Comparison of ENCODE assay signal across 8 cellular contexts in genomic region chr2:20097889-20098714, GRCh38. TPM values are rescaled to one million over a fixed set of nuclear protein-coding genes. Genes with fewer than 3 reads are reported as not detected.
DNase-seq lines count a peak whose midpoint lies in the region; ATAC-seq, FAIRE-seq and TF ChIP-seq lines count a peak whose summit lies in the region.

No MANE protein-coding gene starts in this region.

- no peak overlapping the region for H3K27ac Mint-ChIP-seq in activated naive CD8-positive, alpha-beta T cell treated with anti-CD3 and anti-CD28 coated beads, Interleukin-2, amount 50 U/mL, for 24 hours

- peak; percentile 43 for TF ChIP-seq CTCF in SU-DHL-6 (IDR thresholded peaks at IDR 0.05; ENCODE audit: insufficient read depth, low read length, poor library complexity, severe bottlenecking)

- H3K4me3 ChIP-seq in SU-DHL-6 (ENCODE audit: insufficient read depth, low read length, poor library complexity, severe bottlenecking): no peak overlapping the region

- TF ChIP-seq POLR2A in GM12891 (IDR thresholded peaks at IDR 0.05; ENCODE audit: low read depth, low read length): no peak

- H3K79me2 ChIP-seq in SU-DHL-6 (ENCODE audit: insufficient read depth, low read length): no peaks in the 10 kb centered on the region

- peak; percentile 88 for FAIRE-seq in GM12891 (lab: Jason Lieb, UNC)

- H3K36me3 Mint-ChIP-seq in activated naive CD8-positive, alpha-beta T cell treated with anti-CD3 and anti-CD28 coated beads, Interleukin-2, amount 50 U/mL, for 24 hours (ENCODE audit: low read depth): no peaks in the 10 kb centered on the region

- H3K27me3 Mint-ChIP-seq in activated naive CD8-positive, alpha-beta T cell treated with anti-CD3 and anti-CD28 coated beads, Interleukin-2, amount 50 U/mL, for 24 hours: peaks cover 12% of the 10 kb centered on the region

- H3K9ac ChIP-seq in SU-DHL-6 (ENCODE audit: low read length): no peak overlapping the region

- H3K36me3 ChIP-seq in SU-DHL-6 (ENCODE audit: low read length): no peaks in the 10 kb centered on the region

- no peaks in the 10 kb centered on the region for H3K4me1 Mint-ChIP-seq in activated naive CD8-positive, alpha-beta T cell treated with anti-CD3 and anti-CD28 coated beads, Interleukin-2, amount 50 U/mL, for 24 hours

- H3K4me3 Mint-ChIP-seq in activated naive CD8-positive, alpha-beta T cell treated with anti-CD3 and anti-CD28 coated beads, Interleukin-2, amount 50 U/mL, for 24 hours: no peak overlapping the region

- H3K9me2 ChIP-seq in SU-DHL-6 (replicated peaks; ENCODE audit: insufficient read depth, low read length): no peaks in the 10 kb centered on the region

- H2AFZ ChIP-seq in SU-DHL-6 (ENCODE audit: low read depth, low read length, severe bottlenecking): no peak overlapping the region

- H3K27ac ChIP-seq in SU-DHL-6 (ENCODE audit: low read depth, low read length): no peak overlapping the region

- peak; percentile 85 for DNase-seq in GM12891 (ENCODE audit: insufficient read length, low spot score)
- peak; percentile 83 to 94 (median 92) for DNase-seq in NCI-H1417 (lab: John Stamatoyannopoulos, UW)
- peak; percentile 78 for DNase-seq in activated naive CD8-positive, alpha-beta T cell treated with anti-CD3 and anti-CD28 coated beads, Interleukin-2, amount 50 U/mL, for 24 hours
- peak; percentile 84 for DNase-seq in left cardiac atrium
- DNase-seq in renal cortical epithelial cell (ENCODE audit: low read depth): peak; percentile 81

- no peaks in the 10 kb centered on the region for H3K27me3 ChIP-seq in SU-DHL-6 (ENCODE audit: low read length)

- H3K4me2 ChIP-seq in SU-DHL-6 (ENCODE audit: low read depth, low read length, poor library complexity, severe bottlenecking): no peak overlapping the region

- no peaks in the 10 kb centered on the region for H4K20me1 ChIP-seq in SU-DHL-6 (ENCODE audit: low read depth, low read length)

- intact Hi-C loops in left cardiac atrium (cut with DNase I): loop anchor here in 1 of 2 donors (1.0 to 5.0 kb wide), 2 partner anchors 83 to 141 kb away; no protein-coding TSS in a partner anchor

- H3K9me3 Mint-ChIP-seq in activated naive CD8-positive, alpha-beta T cell treated with anti-CD3 and anti-CD28 coated beads, Interleukin-2, amount 50 U/mL, for 24 hours: no peaks in the 10 kb centered on the region

- H3F3A ChIP-seq in SU-DHL-6 (ENCODE audit: insufficient read depth): no peaks in the 10 kb centered on the region

- ATAC-seq in HG02759 (IDR thresholded peaks at IDR 0.05; ENCODE audit: unreplicated experiment) (peak; percentile 95), left cardiac atrium (peak; percentile 82 to 88), HG03095 (IDR thresholded peaks at IDR 0.05; ENCODE audit: unreplicated experiment) (no peak)
- peak; percentile 77 for ATAC-seq in activated naive CD8-positive, alpha-beta T cell treated with anti-CD3 and anti-CD28 coated beads, Interleukin-2, amount 50 U/mL, for 24 hours

- H3K9me3 ChIP-seq in SU-DHL-6 (ENCODE audit: insufficient read depth, low read length): no peaks in the 10 kb centered on the region

TF ChIP-seq in GM12891, 5 proteins besides CTCF, POLR2A, EP300 and RAD21:
- TF ChIP-seq SPI1 (IDR thresholded peaks at IDR 0.05; ENCODE audit: low read depth, low read length) (no peak), POU2F2 (IDR thresholded peaks at IDR 0.05; ENCODE audit: low read depth, low read length) (peak; percentile 70; the same call in 1 of the 2 replicates), PAX5 (IDR thresholded peaks at IDR 0.05; ENCODE audit: insufficient read depth, low read length, severe bottlenecking) (no peak), POLR2AphosphoS5 (IDR thresholded peaks at IDR 0.05; ENCODE audit: low read depth, low read length) (no peak)

RNA-seq across cellular contexts. Expression of gene LAPTM4A, which starts 46.7 kb away (rescaled TPM):
- polyA plus RNA-seq in GM12891 (2012; ENCODE audit: low read depth, missing spikeins): 38.9 TPM
- total RNA-seq in left cardiac atrium (100 to 1,000 TPM; 185 to 202 TPM), renal cortical epithelial cell (265 and 357 TPM in 2 replicates)
